ENCODE assay signal across 11 cellular contexts in genomic region chr21:44054710-44055109, GRCh38. TPM values are rescaled to one million over a fixed set of nuclear protein-coding genes. Genes with fewer than 3 reads are reported as not detected.
DNase-seq lines count a peak whose midpoint lies in the region; ATAC-seq and TF ChIP-seq lines count a peak whose summit lies in the region.
"Had no signal": no experiment of that assay in that cellular context is flagged by ENCODE, and none has a peak within 500 bp of the region (broad histone marks: within the 10 kb centered on the region; RNA-seq: fewer than 3 reads in every experiment).

No MANE protein-coding gene starts in this region.

- TF ChIP-seq CTCF in astrocyte of the spinal cord (IDR thresholded peaks at IDR 0.05; ENCODE audit: low read depth, low read length) = no peak
- no peak for TF ChIP-seq CTCF in colonic mucosa (IDR thresholded peaks at IDR 0.05)

- H3K4me1 Mint-ChIP-seq in T-helper 1 cell treated with Interleukin-12 subunit alpha and Interleukin-12 subunit beta and Interleukin-4 antibody, amounts not matched to agents 30 μg/mL and 1 μg/mL, for 36 hours (ENCODE audit: low read depth) = peaks cover 31% of the 10 kb centered on the region
- peaks cover 34% of the 10 kb centered on the region for H3K4me1 Mint-ChIP-seq in stimulated activated memory B cell treated with anti-CD40 and anti-IgM and Interleukin-4, amounts not matched to agents 10 μg/mL and 1 μg/mL and 100 μg/mL, for 72 hours

- H3K9me3 ChIP-seq in colonic mucosa = no peaks in the 10 kb centered on the region

- no peak overlapping the region for H3K4me3 Mint-ChIP-seq in T-helper 1 cell treated with Interleukin-12 subunit alpha and Interleukin-12 subunit beta and Interleukin-4 antibody, amounts not matched to agents 30 μg/mL and 1 μg/mL, for 36 hours
- no peak overlapping the region for H3K4me3 Mint-ChIP-seq in stimulated activated memory B cell treated with anti-CD40 and anti-IgM and Interleukin-4, amounts not matched to agents 10 μg/mL and 1 μg/mL and 100 μg/mL, for 72 hours

- peak overlapping the region; percentile 1 for H3K27ac Mint-ChIP-seq in T-helper 1 cell treated with Interleukin-12 subunit alpha and Interleukin-12 subunit beta and Interleukin-4 antibody, amounts not matched to agents 30 μg/mL and 1 μg/mL, for 36 hours
- peak overlapping the region; percentile 66 for H3K27ac Mint-ChIP-seq in stimulated activated memory B cell treated with anti-CD40 and anti-IgM and Interleukin-4, amounts not matched to agents 10 μg/mL and 1 μg/mL and 100 μg/mL, for 72 hours

- H3K27me3 Mint-ChIP-seq in T-helper 1 cell treated with Interleukin-12 subunit alpha and Interleukin-12 subunit beta and Interleukin-4 antibody, amounts not matched to agents 30 μg/mL and 1 μg/mL, for 36 hours (ENCODE audit: low read depth) = no peaks in the 10 kb centered on the region
- H3K27me3 Mint-ChIP-seq in stimulated activated memory B cell treated with anti-CD40 and anti-IgM and Interleukin-4, amounts not matched to agents 10 μg/mL and 1 μg/mL and 100 μg/mL, for 72 hours = no peaks in the 10 kb centered on the region

- intact Hi-C loops in colonic mucosa (cut with DNase I) = no loop called here

- H3K4me1 ChIP-seq in colonic mucosa = peaks cover 3% of the 10 kb centered on the region
- H3K4me1 ChIP-seq: parathyroid adenoma had no signal

- peaks cover 8% of the 10 kb centered on the region for H3K36me3 ChIP-seq in colonic mucosa

- peaks cover 40% of the 10 kb centered on the region for H3K36me3 Mint-ChIP-seq in T-helper 1 cell treated with Interleukin-12 subunit alpha and Interleukin-12 subunit beta and Interleukin-4 antibody, amounts not matched to agents 30 μg/mL and 1 μg/mL, for 36 hours (ENCODE audit: low read depth)
- H3K36me3 Mint-ChIP-seq in stimulated activated memory B cell treated with anti-CD40 and anti-IgM and Interleukin-4, amounts not matched to agents 10 μg/mL and 1 μg/mL and 100 μg/mL, for 72 hours = peaks cover 66% of the 10 kb centered on the region

- ATAC-seq in stimulated activated memory B cell treated with anti-CD40 and anti-IgM and Interleukin-4, amounts not matched to agents 10 μg/mL and 1 μg/mL and 100 μg/mL, for 72 hours = no peak
- ATAC-seq in HG03521 (IDR thresholded peaks at IDR 0.05; ENCODE audit: unreplicated experiment) (no peak), GM21515 (IDR thresholded peaks at IDR 0.05; ENCODE audit: unreplicated experiment) (no peak)

- no peak overlapping the region for H3K27ac ChIP-seq in colonic mucosa
- H3K27ac ChIP-seq: 22Rv1, parathyroid adenoma had no signal

- no peaks in the 10 kb centered on the region for H3K9me3 Mint-ChIP-seq in T-helper 1 cell treated with Interleukin-12 subunit alpha and Interleukin-12 subunit beta and Interleukin-4 antibody, amounts not matched to agents 30 μg/mL and 1 μg/mL, for 36 hours
- H3K9me3 Mint-ChIP-seq in stimulated activated memory B cell treated with anti-CD40 and anti-IgM and Interleukin-4, amounts not matched to agents 10 μg/mL and 1 μg/mL and 100 μg/mL, for 72 hours = no peaks in the 10 kb centered on the region

- H3K4me3 ChIP-seq in astrocyte of the spinal cord (ENCODE audit: low read depth, low read length) = no peak overlapping the region
- H3K4me3 ChIP-seq in colonic mucosa = no peak overlapping the region

- in situ Hi-C loops in astrocyte of the spinal cord (cut with HindIII; ENCODE audit: low sequenced_read_pairs) = no loop called here

- no peaks in the 10 kb centered on the region for H3K27me3 ChIP-seq in colonic mucosa

- DNase-seq in T-helper 1 cell (no peak), astrocyte of the spinal cord (ENCODE audit: low read depth, low spot score) (peak; percentile 65), kidney tubule cell (ENCODE audit: low spot score) (peak; percentile 25), colonic mucosa (no peak)
- DNase-seq: NCI-H1436 treated with DMSO at 0.1 percent for 48 hours had no signal

- H3K9ac ChIP-seq in colonic mucosa (ENCODE audit: low read depth in 2 of 2, low read length in 2 of 2) = no peak overlapping the region
- H3K9ac ChIP-seq: parathyroid adenoma had no signal

RNA-seq across cellular contexts. Expression of gene TRAPPC10, which starts 42.6 kb away (rescaled TPM):
- total RNA-seq in colonic mucosa = 10 to 100 TPM; 46.6 to 50.2 TPM

RNA-seq across cellular contexts. Expression of gene PWP2, which starts 52.5 kb away (rescaled TPM):
- total RNA-seq in colonic mucosa = 1 to 10 TPM; 2.3 to 3.1 TPM

Comparison
In these comparisons a context has a peak if more than half of its experiments do, and no peak if none do; other contexts are left out.
1. DNase-seq: peak in astrocyte of the spinal cord (single experiment) and kidney tubule cell (single experiment); none in T-helper 1 cell (0 of 5) and colonic mucosa (single experiment).